In the genomic region with DNA sequence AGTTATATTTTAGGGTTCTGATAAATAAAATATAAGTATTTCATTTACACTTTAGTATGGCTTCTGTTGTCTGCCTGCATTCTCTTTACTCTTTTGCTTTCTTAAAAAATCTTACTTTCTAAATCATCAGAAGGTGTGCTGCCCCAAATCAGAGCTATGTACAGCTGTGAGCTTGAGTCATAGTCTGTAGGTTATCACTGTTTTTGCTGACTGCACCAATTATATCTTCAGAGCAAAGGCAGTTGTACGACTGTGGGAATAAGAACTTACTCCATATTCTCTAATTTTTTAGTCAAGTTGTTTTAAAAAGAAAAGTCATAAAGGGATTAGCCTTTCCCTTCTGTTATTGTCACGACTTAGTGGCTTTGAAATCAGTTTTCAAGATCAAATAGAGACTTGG, we compare ENCODE assay signal across 25 cellular contexts.
"Had no signal": no experiment of that assay in that cellular context is flagged by ENCODE, and none has a peak within 500 bp of the region (broad histone marks: within the 10 kb centered on the region; RNA-seq: fewer than 3 reads in every experiment).

No MANE protein-coding gene starts in this region.

- H3K36me3 ChIP-seq: colonic mucosa, esophagus squamous epithelium, gastrocnemius medialis, heart right ventricle, left lung, lower lobe of right lung had no signal

- H3K27me3 ChIP-seq: colonic mucosa, esophagus squamous epithelium, gastrocnemius medialis, heart right ventricle, left lung had no signal

- H3K9me3 ChIP-seq: colonic mucosa, esophagus squamous epithelium, gastrocnemius medialis, heart right ventricle, left lung, lower lobe of right lung, mucosa of descending colon had no signal

- H3K4me3 ChIP-seq: colonic mucosa, esophagus squamous epithelium, gastrocnemius medialis, heart right ventricle, left lung, lower lobe of right lung, mucosa of descending colon had no signal

- H3K27ac ChIP-seq: colonic mucosa, epithelial cell of prostate, esophagus squamous epithelium, gastrocnemius medialis, heart right ventricle, left lung, lower lobe of right lung had no signal

- ATAC-seq: effector memory CD8-positive, alpha-beta T cell; esophagus mucosa; gastrocnemius medialis; heart right ventricle; left cardiac atrium; left lung; left ventricle myocardium superior; lower lobe of right lung; mucosa of descending colon had no signal

- FAIRE-seq: endometrium, keratinocyte had no signal

- H3K4me1 ChIP-seq: colonic mucosa, esophagus squamous epithelium, gastrocnemius medialis, heart right ventricle, left lung, lower lobe of right lung had no signal

- DNase-seq: colonic mucosa; cortex of kidney; effector CD8-positive, alpha-beta T cell; effector memory CD8-positive, alpha-beta T cell; endodermal cell; erythroblast; esophagus squamous epithelium; foreskin fibroblast; foreskin melanocyte; gastrocnemius medialis; glutamatergic neuron; head of caudate nucleus; heart right ventricle; hippocampal formation; left cardiac atrium; left lung; left ventricle myocardium superior; lower lobe of right lung; mesenchymal stem cell; mucosa of descending colon; naive B cell had no signal
